In genomic region chr2:25362049-25362563, GRCh38 we compare ENCODE assay signal across 1 cellular context.
TF ChIP-seq lines count a peak whose summit lies in the region.

No MANE protein-coding gene starts in this region.

TF ChIP-seq in HepG2, 621 proteins besides CTCF, POLR2A, EP300 and RAD21 (continued from another document and continues in another):
- 0 out of 2 replicates have a peak, but pooled peaks have one; percentile 44 for TF ChIP-seq CC2D1A (CRISPR knock-in tag; IDR thresholded peaks at IDR 0.05)
- no peak for TF ChIP-seq TBX3 (IDR thresholded peaks at IDR 0.05; ENCODE audit: borderline replicate concordance)
- no peak for TF ChIP-seq FUBP1 (CRISPR knock-in tag; IDR thresholded peaks at IDR 0.05; ENCODE audit: borderline replicate concordance)
- TF ChIP-seq ZNF280D (CRISPR knock-in tag; IDR thresholded peaks at IDR 0.05), result peak; percentile 20; the same call in 1 of the 2 replicates
- no peak for TF ChIP-seq NR2F6 (IDR thresholded peaks at IDR 0.05)
- TF ChIP-seq NR2F6 (CRISPR knock-in tag; IDR thresholded peaks at IDR 0.05), result peak; percentile 40; the same call in 1 of the 2 replicates
- no peak for TF ChIP-seq ZNF780A (CRISPR knock-in tag; IDR thresholded peaks at IDR 0.05)
- TF ChIP-seq ZNF350 (CRISPR knock-in tag; IDR thresholded peaks at IDR 0.05; ENCODE audit: borderline replicate concordance, low read depth), result peak; percentile 34; the same call in 1 of the 2 replicates
- 0 out of 2 replicates have a peak, but pooled peaks have one; percentile 27 for TF ChIP-seq ZNF205 (CRISPR knock-in tag; IDR thresholded peaks at IDR 0.05)
- no peak for TF ChIP-seq KDM6A (CRISPR knock-in tag; IDR thresholded peaks at IDR 0.05; ENCODE audit: low read depth)
- TF ChIP-seq TCF12 (IDR thresholded peaks at IDR 0.05), result no peak
- TF ChIP-seq TCF12 (CRISPR knock-in tag; IDR thresholded peaks at IDR 0.05), result no peak
- no peak for TF ChIP-seq ZNF337 (CRISPR knock-in tag; IDR thresholded peaks at IDR 0.05; ENCODE audit: borderline replicate concordance, low read depth)
- TF ChIP-seq LBX2 (CRISPR knock-in tag; IDR thresholded peaks at IDR 0.05; ENCODE audit: borderline replicate concordance), result no peak
- TF ChIP-seq ZNF414 (CRISPR knock-in tag; IDR thresholded peaks at IDR 0.05), result no peak
- no peak for TF ChIP-seq ZC3H13 (CRISPR knock-in tag; IDR thresholded peaks at IDR 0.05)
- TF ChIP-seq HMG20A (CRISPR knock-in tag; IDR thresholded peaks at IDR 0.05; ENCODE audit: borderline replicate concordance), result no peak
- TF ChIP-seq ZNF446 (CRISPR knock-in tag; IDR thresholded peaks at IDR 0.05), result no peak
- 0 out of 2 replicates have a peak, but pooled peaks have one; percentile 55 for TF ChIP-seq PRDM10 (CRISPR knock-in tag; IDR thresholded peaks at IDR 0.05; ENCODE audit: low read depth)
- no peak for TF ChIP-seq NCOA2 (CRISPR knock-in tag; IDR thresholded peaks at IDR 0.05)
- TF ChIP-seq ZBTB46 (CRISPR knock-in tag; IDR thresholded peaks at IDR 0.05; ENCODE audit: borderline replicate concordance), result no peak
- peak; percentile 56; the same call in 1 of the 2 replicates for TF ChIP-seq SOX5 (CRISPR knock-in tag; IDR thresholded peaks at IDR 0.05; ENCODE audit: borderline replicate concordance)
- no peak for TF ChIP-seq ZNF30 (CRISPR knock-in tag; IDR thresholded peaks at IDR 0.05)
- no peak for TF ChIP-seq CREBL2 (CRISPR knock-in tag; IDR thresholded peaks at IDR 0.05; ENCODE audit: borderline replicate concordance)
- TF ChIP-seq MTA3 (CRISPR knock-in tag; IDR thresholded peaks at IDR 0.05), result no peak
- no peak for TF ChIP-seq RAD51 (IDR thresholded peaks at IDR 0.05; ENCODE audit: borderline replicate concordance)
- TF ChIP-seq RARG (CRISPR knock-in tag; IDR thresholded peaks at IDR 0.05; ENCODE audit: low read depth), result no peak
- 0 out of 2 replicates have a peak, but pooled peaks have one; percentile 31 for TF ChIP-seq ZBTB8A (CRISPR knock-in tag; IDR thresholded peaks at IDR 0.05; ENCODE audit: borderline replicate concordance, low read depth)
- no peak for TF ChIP-seq ZEB1 (IDR thresholded peaks at IDR 0.05; ENCODE audit: insufficient replicate concordance, low read depth)
- TF ChIP-seq JARID2 (CRISPR knock-in tag; IDR thresholded peaks at IDR 0.05; ENCODE audit: insufficient replicate concordance), result peak; percentile 65
- TF ChIP-seq FOXA3 (CRISPR knock-in tag; IDR thresholded peaks at IDR 0.05), result peak; percentile 68
- 0 out of 2 replicates have a peak, but pooled peaks have one; percentile 49 for TF ChIP-seq MAZ (IDR thresholded peaks at IDR 0.05; ENCODE audit: borderline replicate concordance, low read depth, low read length)
- TF ChIP-seq MAZ (CRISPR knock-in tag; IDR thresholded peaks at IDR 0.05; ENCODE audit: low read depth), result no peak
- peak; percentile 36; the same call in 1 of the 2 replicates for TF ChIP-seq MEF2D (CRISPR knock-in tag; IDR thresholded peaks at IDR 0.05)
- no peak for TF ChIP-seq RBFOX2 (IDR thresholded peaks at IDR 0.05; ENCODE audit: low read depth, low read length)
- TF ChIP-seq PTBP1 (IDR thresholded peaks at IDR 0.05; ENCODE audit: low read depth, low read length, poor library complexity, severe bottlenecking), result no peak
- TF ChIP-seq ZFP82 (CRISPR knock-in tag; IDR thresholded peaks at IDR 0.05; ENCODE audit: borderline replicate concordance), result no peak
- no peak for TF ChIP-seq ZNF382 (CRISPR knock-in tag; IDR thresholded peaks at IDR 0.05; ENCODE audit: borderline replicate concordance)
- no peak for TF ChIP-seq CSRNP1 (CRISPR knock-in tag; IDR thresholded peaks at IDR 0.05)
- TF ChIP-seq KLF13 (CRISPR knock-in tag; IDR thresholded peaks at IDR 0.05), result no peak
- 0 out of 2 replicates have a peak, but pooled peaks have one; percentile 31 for TF ChIP-seq TOPORS (CRISPR knock-in tag; IDR thresholded peaks at IDR 0.05)
- peak; percentile 71; the same call in 1 of the 2 replicates for TF ChIP-seq ZNF501 (CRISPR knock-in tag; IDR thresholded peaks at IDR 0.05)
- no peak for TF ChIP-seq ZSCAN12 (CRISPR knock-in tag; IDR thresholded peaks at IDR 0.05)
- 0 out of 2 replicates have a peak, but pooled peaks have one; percentile 33 for TF ChIP-seq SNAPC2 (CRISPR knock-in tag; IDR thresholded peaks at IDR 0.05)
- no peak for TF ChIP-seq HES4 (CRISPR knock-in tag; IDR thresholded peaks at IDR 0.05; ENCODE audit: borderline replicate concordance)
- TF ChIP-seq ZNF441 (CRISPR knock-in tag; IDR thresholded peaks at IDR 0.05; ENCODE audit: borderline replicate concordance), result peak; percentile 31; the same call in 1 of the 2 replicates
- peak; percentile 12; the same call in 1 of the 2 replicates for TF ChIP-seq ARNT2 (CRISPR knock-in tag; IDR thresholded peaks at IDR 0.05; ENCODE audit: low read depth)
- TF ChIP-seq RXRB (CRISPR knock-in tag; IDR thresholded peaks at IDR 0.05; ENCODE audit: borderline replicate concordance), result peak; percentile 59
- TF ChIP-seq MZF1 (CRISPR knock-in tag; IDR thresholded peaks at IDR 0.05; ENCODE audit: borderline replicate concordance), result no peak
- no peak for TF ChIP-seq ZNF710 (CRISPR knock-in tag; IDR thresholded peaks at IDR 0.05; ENCODE audit: borderline replicate concordance)
